In genomic region chr6:85580104-85580877, GRCh38 we compare ENCODE assay signal across 13 cellular contexts. TPM values are rescaled to one million over a fixed set of nuclear protein-coding genes. Genes with fewer than 3 reads are reported as not detected.
DNase-seq lines count a peak whose midpoint lies in the region; ATAC-seq and TF ChIP-seq lines count a peak whose summit lies in the region.
"Had no signal": no experiment of that assay in that cellular context is flagged by ENCODE, and none has a peak within 500 bp of the region (broad histone marks: within the 10 kb centered on the region; RNA-seq: fewer than 3 reads in every experiment).

No MANE protein-coding gene starts in this region.

- TF ChIP-seq CTCF in 22Rv1 (IDR thresholded peaks at IDR 0.05) (no peak), foreskin keratinocyte (conservative IDR thresholded peaks at IDR 0.05) (no peak)

- H3K4me1 ChIP-seq in foreskin keratinocyte = no peaks in the 10 kb centered on the region
- H3K4me1 ChIP-seq: BE2C had no signal

- ATAC-seq in GM19463 (IDR thresholded peaks at IDR 0.05; ENCODE audit: unreplicated experiment) (peak; percentile 37), foreskin keratinocyte (peak; percentile 50), HG03378 (IDR thresholded peaks at IDR 0.05; ENCODE audit: unreplicated experiment) (no peak), GM21576 (IDR thresholded peaks at IDR 0.05; ENCODE audit: unreplicated experiment) (no peak)
- ATAC-seq: naive thymus-derived CD4-positive, alpha-beta T cell had no signal

- peak overlapping the region; percentile 62 for H3K27ac ChIP-seq in 22Rv1
- no peak overlapping the region for H3K27ac ChIP-seq in foreskin keratinocyte
- H3K27ac ChIP-seq: vagina had no signal

- DNase-seq in LoVo (ENCODE audit: low spot score) (peak; percentile 33), foreskin keratinocyte (no peak), T-helper 1 cell (no peak), iPS-NIHi11 (ENCODE audit: low spot score) (no peak)
- DNase-seq: activated CD4-positive, alpha-beta T cell treated with anti-CD3 and anti-CD28 coated beads for 1 hour; naive thymus-derived CD4-positive, alpha-beta T cell; NCI-H1417 had no signal

- no peaks in the 10 kb centered on the region for H3K27me3 ChIP-seq in foreskin keratinocyte
- H3K27me3 ChIP-seq: BE2C, vagina had no signal

RNA-seq across cellular contexts. Expression of gene SNX14, which starts 13.4 kb away (rescaled TPM):
- 66.9 and 73.6 TPM in 2 replicates for total RNA-seq in foreskin keratinocyte
- polyA plus RNA-seq in foreskin keratinocyte = 55.2 and 60.2 TPM in 2 replicates

Comparison
In these comparisons a context has a peak if more than half of its experiments do, and no peak if none do; other contexts are left out.
1. ATAC-seq: peak in GM19463 (single experiment) and foreskin keratinocyte (single experiment); none in HG03378 (single experiment) and GM21576 (single experiment).